Comparison of ENCODE assay signal across 14 cellular contexts in genomic region chr3:31948255-31948654, GRCh38. TPM values are rescaled to one million over a fixed set of nuclear protein-coding genes. Genes with fewer than 3 reads are reported as not detected.
DNase-seq lines count a peak whose midpoint lies in the region; ATAC-seq and TF ChIP-seq lines count a peak whose summit lies in the region.
"Had no signal": no experiment of that assay in that cellular context is flagged by ENCODE, and none has a peak within 500 bp of the region (broad histone marks: within the 10 kb centered on the region; RNA-seq: fewer than 3 reads in every experiment).

No MANE protein-coding gene starts in this region.

- H3K27ac ChIP-seq in SU-DHL-6 (ENCODE audit: low read depth, low read length) (peak overlapping the region; percentile 93), tibial artery (no peak overlapping the region)
- H3K27ac ChIP-seq: BLaER1 treated with 17β-estradiol and CSF1 and Interleukin-3, amounts not matched to agents 10 nM and 100 nM; SJSA1 had no signal

- no peaks in the 10 kb centered on the region for H4K20me1 ChIP-seq in SU-DHL-6 (ENCODE audit: low read depth, low read length)
- H4K20me1 ChIP-seq: BLaER1 treated with 17β-estradiol and CSF1 and Interleukin-3, amounts not matched to agents 10 nM and 100 nM had no signal

- peaks cover 79% of the 10 kb centered on the region for H3F3A ChIP-seq in SU-DHL-6 (ENCODE audit: insufficient read depth)

- H3K9ac ChIP-seq in SU-DHL-6 (ENCODE audit: low read length), result peak overlapping the region; percentile 53
- H3K9ac ChIP-seq: BLaER1 treated with 17β-estradiol and CSF1 and Interleukin-3, amounts not matched to agents 10 nM and 100 nM had no signal

- TF ChIP-seq CTCF in SU-DHL-6 (IDR thresholded peaks at IDR 0.05; ENCODE audit: insufficient read depth, low read length, poor library complexity, severe bottlenecking) (no peak), tibial artery (IDR thresholded peaks at IDR 0.05) (no peak)

- H3K27me3 ChIP-seq in SU-DHL-6 (ENCODE audit: low read length) (no peaks in the 10 kb centered on the region), tibial artery (no peaks in the 10 kb centered on the region)
- H3K27me3 ChIP-seq: BLaER1 treated with 17β-estradiol and CSF1 and Interleukin-3, amounts not matched to agents 10 nM and 100 nM; SJSA1 had no signal

- no peak overlapping the region for H2AFZ ChIP-seq in SU-DHL-6 (ENCODE audit: low read depth, low read length, severe bottlenecking)

- peak overlapping the region; percentile 93 for H3K27ac Mint-ChIP-seq in stimulated activated memory B cell treated with anti-CD40 and anti-IgM and Interleukin-4, amounts not matched to agents 10 μg/mL and 1 μg/mL and 100 μg/mL, for 72 hours
- H3K27ac Mint-ChIP-seq in T-cell, result no peak overlapping the region

- peaks cover 7% of the 10 kb centered on the region for H3K9me3 Mint-ChIP-seq in stimulated activated memory B cell treated with anti-CD40 and anti-IgM and Interleukin-4, amounts not matched to agents 10 μg/mL and 1 μg/mL and 100 μg/mL, for 72 hours
- peaks cover 0 to 7% (median 0%) of the 10 kb centered on the region in 3 donors for H3K9me3 Mint-ChIP-seq in T-cell

- peaks cover 76% of the 10 kb centered on the region for H3K79me2 ChIP-seq in SU-DHL-6 (ENCODE audit: insufficient read depth, low read length)

- H3K4me3 Mint-ChIP-seq in stimulated activated memory B cell treated with anti-CD40 and anti-IgM and Interleukin-4, amounts not matched to agents 10 μg/mL and 1 μg/mL and 100 μg/mL, for 72 hours, result peak overlapping the region; percentile 61
- H3K4me3 Mint-ChIP-seq in T-cell, result no peak overlapping the region

- POLR2A ChIA-PET in T-cell (lab: Charles Lee), result no interaction called here

- peak overlapping the region; percentile 10 for H3K4me3 ChIP-seq in SU-DHL-6 (ENCODE audit: insufficient read depth, low read length, poor library complexity, severe bottlenecking)
- H3K4me3 ChIP-seq in tibial artery, result no peak overlapping the region
- H3K4me3 ChIP-seq: BLaER1 treated with 17β-estradiol and CSF1 and Interleukin-3, amounts not matched to agents 10 nM and 100 nM; SJSA1 had no signal

- H3K36me3 ChIP-seq in SU-DHL-6 (ENCODE audit: low read length), result peaks cover 2% of the 10 kb centered on the region; the same call in 1 of the 2 replicates
- no peaks in the 10 kb centered on the region for H3K36me3 ChIP-seq in tibial artery
- H3K36me3 ChIP-seq: BLaER1 treated with 17β-estradiol and CSF1 and Interleukin-3, amounts not matched to agents 10 nM and 100 nM; SJSA1 had no signal

- no peaks in the 10 kb centered on the region for H3K9me2 ChIP-seq in SU-DHL-6 (replicated peaks; ENCODE audit: insufficient read depth, low read length)

- H3K36me3 Mint-ChIP-seq in stimulated activated memory B cell treated with anti-CD40 and anti-IgM and Interleukin-4, amounts not matched to agents 10 μg/mL and 1 μg/mL and 100 μg/mL, for 72 hours, result peaks cover 18% of the 10 kb centered on the region
- H3K36me3 Mint-ChIP-seq in T-cell, result no peaks in the 10 kb centered on the region

- intact Hi-C loops in left colon (cut with DNase I, micrococcal nuclease) (no loop called here), tibial artery (cut with DNase I; ENCODE audit: low total_unique reads) (no loop called here)

- ATAC-seq in left colon, result peak; percentile 89
- ATAC-seq in stimulated activated memory B cell treated with anti-CD40 and anti-IgM and Interleukin-4, amounts not matched to agents 10 μg/mL and 1 μg/mL and 100 μg/mL, for 72 hours, result no peak
- ATAC-seq in HG02981 (IDR thresholded peaks at IDR 0.05; ENCODE audit: unreplicated experiment), result no peak
- ATAC-seq in T-cell (replicated peaks in 1 of 4), result no peak

- H3K9me3 ChIP-seq in SU-DHL-6 (ENCODE audit: insufficient read depth, low read length), result no peaks in the 10 kb centered on the region
- H3K9me3 ChIP-seq in tibial artery, result no peaks in the 10 kb centered on the region
- H3K9me3 ChIP-seq: SJSA1 had no signal

- peaks cover 74% of the 10 kb centered on the region for H3K4me1 Mint-ChIP-seq in stimulated activated memory B cell treated with anti-CD40 and anti-IgM and Interleukin-4, amounts not matched to agents 10 μg/mL and 1 μg/mL and 100 μg/mL, for 72 hours
- H3K4me1 Mint-ChIP-seq in T-cell, result peaks cover 0 to 11% (median 5%) of the 10 kb centered on the region in 3 donors

- peak overlapping the region; percentile 79 for H3K4me2 ChIP-seq in SU-DHL-6 (ENCODE audit: low read depth, low read length, poor library complexity, severe bottlenecking)

- DNase-seq in DMS79 treated with DMSO at 0.1 percent for 48 hours (lab: John Stamatoyannopoulos, UW) (peak; percentile 30), DMS79 (lab: John Stamatoyannopoulos, UW) (no peak), left colon (no peak), T-cell (no peak), tibial artery (no peak)
- DNase-seq: MV-4-11, NCI-H1417 treated with DMSO at 0.1 percent for 48 hours, NCI-H2081 treated with DMSO at 0.1 percent for 48 hours, NCI-H774 had no signal

- no peaks in the 10 kb centered on the region for H3K27me3 Mint-ChIP-seq in stimulated activated memory B cell treated with anti-CD40 and anti-IgM and Interleukin-4, amounts not matched to agents 10 μg/mL and 1 μg/mL and 100 μg/mL, for 72 hours
- H3K27me3 Mint-ChIP-seq in T-cell, result peaks cover 9 to 20% of the 10 kb centered on the region in 2 donors

- H3K4me1 ChIP-seq in tibial artery, result peaks cover 0 to 9% (median 3%) of the 10 kb centered on the region in 4 donors
- H3K4me1 ChIP-seq: SJSA1 had no signal

- CTCF ChIA-PET in T-cell (lab: Charles Lee), result no interaction called here

RNA-seq across cellular contexts. Expression of gene OSBPL10, which starts 32.8 kb away (rescaled TPM):
- total RNA-seq in left colon, result 10 to 100 TPM; 16.2 to 19.6 TPM
- total RNA-seq in T-cell, result 10 to 100 TPM in 1 of 5 donors, 1 to 10 TPM in 3, under 1 TPM in 1; 0.77 to 10.4 (median 2.1) TPM

RNA-seq across cellular contexts. Expression of gene ZNF860, which starts 33.3 kb away (rescaled TPM):
- total RNA-seq in left colon (under 1 TPM; 0.79 to 0.81 TPM), T-cell (1 to 10 TPM in 1 of 5 donors, under 1 TPM in 2, not detected in 2; 0.25 to 1.3 (median 0.99) TPM)
